Comparison of ENCODE assay signal across 8 cellular contexts in the genomic region with DNA sequence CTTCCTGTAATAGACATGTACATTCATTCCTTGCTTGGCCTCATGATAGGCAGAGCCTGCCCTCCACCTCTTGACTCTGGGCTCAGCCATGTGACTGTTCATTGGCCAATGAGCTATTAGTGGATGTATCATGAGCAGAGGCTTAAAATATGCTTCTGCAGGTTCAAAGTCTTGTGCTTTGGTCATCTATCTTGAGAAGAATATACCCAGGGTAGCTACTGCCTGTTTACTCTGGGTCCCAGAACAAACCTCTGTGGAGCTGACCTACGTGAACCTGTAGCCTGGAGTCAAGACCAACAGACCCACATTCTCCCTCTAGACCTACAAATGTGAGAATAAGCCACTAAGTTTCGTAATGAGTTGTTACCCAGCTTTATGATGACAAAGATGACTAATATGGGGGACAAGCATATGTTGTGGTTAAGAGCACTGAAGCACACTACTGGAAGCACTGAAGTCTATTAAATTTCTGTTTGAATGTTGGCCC.
DNase-seq lines count a peak whose midpoint lies in the region; ATAC-seq, FAIRE-seq and TF ChIP-seq lines count a peak whose summit lies in the region.

No MANE protein-coding gene starts in this region.

- intact Hi-C loops in CD8-positive, alpha-beta T cell (cut with DNase I, micrococcal nuclease), result no loop called here
- intact Hi-C loops in head of caudate nucleus (cut with DNase I), result no loop called here

- ATAC-seq in CD4-positive, CD25-positive, alpha-beta regulatory T cell (ENCODE audit: low read depth in 2 of 2), result peak; percentile 91 to 94
- peak; percentile 97 for ATAC-seq in GM19397 (IDR thresholded peaks at IDR 0.05; ENCODE audit: unreplicated experiment)
- peak; percentile 100 for ATAC-seq in HG03175 (IDR thresholded peaks at IDR 0.05; ENCODE audit: unreplicated experiment)
- ATAC-seq in CD8-positive, alpha-beta T cell, result no peak

- H3K4me1 ChIP-seq in CD4-positive, CD25-positive, alpha-beta regulatory T cell (ENCODE audit: control insufficient read depth, insufficient read depth, low read length, poor library complexity, severe bottlenecking), result peaks cover 18% of the 10 kb centered on the region
- no peaks in the 10 kb centered on the region for H3K4me1 ChIP-seq in CD8-positive, alpha-beta T cell (ENCODE audit: insufficient read depth, low read length)

- H3K9me3 ChIP-seq in CD4-positive, CD25-positive, alpha-beta regulatory T cell (ENCODE audit: control insufficient read depth in 2 of 2, low read length in 2 of 2), result no peaks in the 10 kb centered on the region
- no peaks in the 10 kb centered on the region for H3K9me3 ChIP-seq in CD8-positive, alpha-beta T cell (ENCODE audit: low read length)

- H3K4me3 Mint-ChIP-seq in CD4-positive, CD25-positive, alpha-beta regulatory T cell, result peak overlapping the region in 1 of 4 donors; percentile 16
- peak overlapping the region; percentile 31 for H3K4me3 Mint-ChIP-seq in activated CD4-positive, alpha-beta memory T cell treated with anti-CD3 and anti-CD28 coated beads, Interleukin-2, amount 10 ng/mL, durations not matched to agents 7 days and 5 days
- no peak overlapping the region for H3K4me3 Mint-ChIP-seq in CD8-positive, alpha-beta T cell

- peak overlapping the region; percentile 10 for H3K27ac ChIP-seq in CD4-positive, CD25-positive, alpha-beta regulatory T cell (ENCODE audit: insufficient read depth, low read length, poor library complexity, severe bottlenecking)
- no peak overlapping the region for H3K27ac ChIP-seq in CD8-positive, alpha-beta T cell (ENCODE audit: low read depth, low read length)

- H3K36me3 Mint-ChIP-seq in CD4-positive, CD25-positive, alpha-beta regulatory T cell, result peaks cover 7% of the 10 kb centered on the region
- peaks cover 32% of the 10 kb centered on the region for H3K36me3 Mint-ChIP-seq in activated CD4-positive, alpha-beta memory T cell treated with anti-CD3 and anti-CD28 coated beads, Interleukin-2, amount 10 ng/mL, durations not matched to agents 7 days and 5 days (ENCODE audit: low read depth)
- no peaks in the 10 kb centered on the region for H3K36me3 Mint-ChIP-seq in CD8-positive, alpha-beta T cell

- H3K27me3 Mint-ChIP-seq in CD4-positive, CD25-positive, alpha-beta regulatory T cell, result no peaks in the 10 kb centered on the region
- H3K27me3 Mint-ChIP-seq in activated CD4-positive, alpha-beta memory T cell treated with anti-CD3 and anti-CD28 coated beads, Interleukin-2, amount 10 ng/mL, durations not matched to agents 7 days and 5 days, result peaks cover 3% of the 10 kb centered on the region
- H3K27me3 Mint-ChIP-seq in CD8-positive, alpha-beta T cell (ENCODE audit: low read depth), result peaks cover 4% of the 10 kb centered on the region

- peak in 2 of 3 donors; percentile 25 to 88 for DNase-seq in CD4-positive, CD25-positive, alpha-beta regulatory T cell
- peak; percentile 55 for DNase-seq in activated CD4-positive, alpha-beta memory T cell treated with anti-CD3 and anti-CD28 coated beads, Interleukin-2, amount 10 ng/mL, durations not matched to agents 7 days and 5 days
- DNase-seq in COLO829 (ENCODE audit: low spot score), result no peak
- no peak for DNase-seq in D721Med (ENCODE audit: insufficient read length, low spot score)
- no peak for DNase-seq in CD8-positive, alpha-beta T cell
- DNase-seq in head of caudate nucleus, result no peak

- H3K4me1 Mint-ChIP-seq in CD4-positive, CD25-positive, alpha-beta regulatory T cell, result peaks cover 13 to 33% (median 29%) of the 10 kb centered on the region in 4 donors
- peaks cover 64% of the 10 kb centered on the region for H3K4me1 Mint-ChIP-seq in activated CD4-positive, alpha-beta memory T cell treated with anti-CD3 and anti-CD28 coated beads, Interleukin-2, amount 10 ng/mL, durations not matched to agents 7 days and 5 days
- no peaks in the 10 kb centered on the region for H3K4me1 Mint-ChIP-seq in CD8-positive, alpha-beta T cell (ENCODE audit: low read depth)

- no peak for FAIRE-seq in D721Med (lab: Jason Lieb, UNC)

- H3K4me3 ChIP-seq in CD4-positive, CD25-positive, alpha-beta regulatory T cell (ENCODE audit: low read depth, low read length), result peak overlapping the region; percentile 26
- H3K4me3 ChIP-seq in CD8-positive, alpha-beta T cell (ENCODE audit: low read depth, low read length), result no peak overlapping the region

- POLR2A ChIA-PET in activated CD4-positive, alpha-beta memory T cell treated with anti-CD3 and anti-CD28 coated beads, Interleukin-2, amount 10 ng/mL, durations not matched to agents 7 days and 5 days (lab: Charles Lee), result interaction anchor here (0.6 to 7.2 kb wide), 16 partner anchors 11 to 381 kb away, joined by 3 to 169 read pairs (median 4); no protein-coding TSS in a partner anchor
- POLR2A ChIA-PET in CD8-positive, alpha-beta T cell (lab: Charles Lee), result no interaction called here

- peak overlapping the region; percentile 8 to 22 (median 10) for H3K27ac Mint-ChIP-seq in CD4-positive, CD25-positive, alpha-beta regulatory T cell
- peak overlapping the region; percentile 92 for H3K27ac Mint-ChIP-seq in activated CD4-positive, alpha-beta memory T cell treated with anti-CD3 and anti-CD28 coated beads, Interleukin-2, amount 10 ng/mL, durations not matched to agents 7 days and 5 days
- H3K27ac Mint-ChIP-seq in CD8-positive, alpha-beta T cell, result no peak overlapping the region

- H3K27me3 ChIP-seq in CD4-positive, CD25-positive, alpha-beta regulatory T cell (ENCODE audit: control insufficient read depth, insufficient read depth, low read length), result no peaks in the 10 kb centered on the region
- H3K27me3 ChIP-seq in CD8-positive, alpha-beta T cell (ENCODE audit: insufficient read depth, low read length), result no peaks in the 10 kb centered on the region

- CTCF ChIA-PET in activated CD4-positive, alpha-beta memory T cell treated with anti-CD3 and anti-CD28 coated beads, Interleukin-2, amount 10 ng/mL, durations not matched to agents 7 days and 5 days (lab: Charles Lee), result interaction anchor here (1.0 to 5.5 kb wide), 7 partner anchors 11 to 534 kb away, joined by 4 to 78 read pairs (median 5); no protein-coding TSS in a partner anchor
- CTCF ChIA-PET in CD8-positive, alpha-beta T cell (lab: Charles Lee), result interaction anchor here (1.6 kb wide), 1 partner anchor 12 kb away, joined by 3 read pairs; no protein-coding TSS in a partner anchor

- peaks cover 0 to 2% (median 0%) of the 10 kb centered on the region in 7 donors for H3K9me3 Mint-ChIP-seq in CD4-positive, CD25-positive, alpha-beta regulatory T cell
- H3K9me3 Mint-ChIP-seq in activated CD4-positive, alpha-beta memory T cell treated with anti-CD3 and anti-CD28 coated beads, Interleukin-2, amount 10 ng/mL, durations not matched to agents 7 days and 5 days, result peaks cover 6% of the 10 kb centered on the region
- no peaks in the 10 kb centered on the region for H3K9me3 Mint-ChIP-seq in CD8-positive, alpha-beta T cell

- H3K36me3 ChIP-seq in CD4-positive, CD25-positive, alpha-beta regulatory T cell (ENCODE audit: control insufficient read depth, insufficient read depth, low read length), result no peaks in the 10 kb centered on the region
- no peaks in the 10 kb centered on the region for H3K36me3 ChIP-seq in CD8-positive, alpha-beta T cell (ENCODE audit: insufficient read depth, low read length)

- no peak for TF ChIP-seq CTCF in D721Med (IDR thresholded peaks at IDR 0.05; ENCODE audit: insufficient read depth, missing control alignments)
- TF ChIP-seq CTCF in CD8-positive, alpha-beta T cell (IDR thresholded peaks at IDR 0.05), result no peak

Comparison
In these comparisons a context has a peak if more than half of its experiments do, and no peak if none do; other contexts are left out.
1. DNase-seq: peak in CD4-positive, CD25-positive, alpha-beta regulatory T cell (2 of 3) and activated CD4-positive, alpha-beta memory T cell treated with anti-CD3 and anti-CD28 coated beads, Interleukin-2, amount 10 ng/mL, durations not matched to agents 7 days and 5 days (single experiment); none in COLO829 (single experiment), D721Med (single experiment), CD8-positive, alpha-beta T cell (0 of 7) and head of caudate nucleus (0 of 42).